ENCODE assay signal across 21 cellular contexts in the genomic region with DNA sequence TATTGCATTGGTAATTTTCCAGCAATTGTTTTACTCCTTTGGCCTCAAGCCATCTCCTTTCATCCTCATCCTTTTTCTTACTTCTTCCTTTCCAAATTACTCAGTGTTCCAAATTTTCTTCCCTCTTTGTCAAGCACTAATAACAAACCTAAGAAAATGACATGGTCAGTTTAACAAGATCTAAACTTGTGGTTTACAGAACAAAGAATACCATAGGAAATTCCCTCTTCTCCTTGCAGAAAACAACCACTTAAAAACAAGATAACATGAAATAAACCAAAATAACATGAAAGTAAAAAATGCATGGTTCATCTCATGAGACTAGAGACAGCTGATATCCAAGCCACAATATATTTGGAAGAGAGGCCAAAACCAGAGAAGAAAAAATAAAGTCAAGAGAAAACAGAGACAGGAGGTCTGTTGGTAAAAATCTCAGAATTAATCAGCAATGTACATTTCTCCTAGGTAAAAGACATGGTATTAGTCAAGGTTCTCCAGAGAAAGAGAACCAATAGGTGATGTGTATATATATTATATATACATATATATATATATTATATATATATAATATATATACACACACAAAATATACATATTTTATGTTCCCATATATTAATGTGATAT. TPM values are rescaled to one million over a fixed set of nuclear protein-coding genes. Genes with fewer than 3 reads are reported as not detected.
DNase-seq lines count a peak whose midpoint lies in the region; ATAC-seq, FAIRE-seq and TF ChIP-seq lines count a peak whose summit lies in the region.
"Had no signal": no experiment of that assay in that cellular context is flagged by ENCODE, and none has a peak within 500 bp of the region (broad histone marks: within the 10 kb centered on the region; RNA-seq: fewer than 3 reads in every experiment).

No MANE protein-coding gene starts in this region.

- no peak overlapping the region for H3K4me3 Mint-ChIP-seq in activated CD8-positive, alpha-beta T cell treated with anti-CD3 and anti-CD28 coated beads, Interleukin-2, amount 10 ng/mL, durations not matched to agents 7 days and 5 days
- H3K4me3 Mint-ChIP-seq: activated naive CD8-positive, alpha-beta T cell treated with anti-CD3 and anti-CD28 coated beads, Interleukin-2, amount 50 U/mL, for 24 hours; activated T-helper 1 cell treated with anti-CD3 and anti-CD28 coated beads, Interleukin-12 subunit alpha, Interleukin-12 subunit beta, Interleukin-2, Interleukin-4 antibody, amounts not matched to agents 30 ng/mL and 10 ng/mL and 1 ng/mL, durations not matched to agents 14 hours and 24 hours and 36 hours had no signal

- H3K18ac ChIP-seq in mesenchymal stem cell (ENCODE audit: low read depth in 1 of 2, low read length in 2 of 2): no peak overlapping the region

- H3K27me3 Mint-ChIP-seq in activated CD8-positive, alpha-beta T cell treated with anti-CD3 and anti-CD28 coated beads, Interleukin-2, amount 10 ng/mL, durations not matched to agents 7 days and 5 days (ENCODE audit: low read depth): peaks cover 5% of the 10 kb centered on the region
- H3K27me3 Mint-ChIP-seq: activated naive CD8-positive, alpha-beta T cell treated with anti-CD3 and anti-CD28 coated beads, Interleukin-2, amount 50 U/mL, for 24 hours; CD8-positive, alpha-beta memory T cell had no signal

- no peak overlapping the region for H2BK12ac ChIP-seq in mesenchymal stem cell (ENCODE audit: low read length in 2 of 2)

- CTCF ChIA-PET in activated CD8-positive, alpha-beta T cell treated with anti-CD3 and anti-CD28 coated beads, Interleukin-2, amount 10 ng/mL, durations not matched to agents 7 days and 5 days (lab: Charles Lee): interaction anchor here (0.8 to 1.5 kb wide), 3 partner anchors 8 to 253 kb away, joined by 3 to 4 read pairs (median 3); no protein-coding TSS in a partner anchor

- H4K91ac ChIP-seq in mesenchymal stem cell (ENCODE audit: low read length): no peak overlapping the region

- no peak overlapping the region for H3K4ac ChIP-seq in mesenchymal stem cell (ENCODE audit: low read depth in 1 of 2, low read length in 2 of 2)

- H2BK120ac ChIP-seq in mesenchymal stem cell (ENCODE audit: low read depth, low read length): no peak overlapping the region

- no peak for FAIRE-seq in GM12891 (lab: Jason Lieb, UNC)
- FAIRE-seq: H54, urothelium cell line had no signal

- no peaks in the 10 kb centered on the region for H3K36me3 Mint-ChIP-seq in activated CD8-positive, alpha-beta T cell treated with anti-CD3 and anti-CD28 coated beads, Interleukin-2, amount 10 ng/mL, durations not matched to agents 7 days and 5 days (ENCODE audit: low read depth)
- H3K36me3 Mint-ChIP-seq: CD8-positive, alpha-beta memory T cell had no signal

- no peak overlapping the region for H2AK5ac ChIP-seq in mesenchymal stem cell (ENCODE audit: low read length, severe bottlenecking)

- DNase-seq in mesenchymal stem cell (peak; percentile 45), DMS 273 (lab: John Stamatoyannopoulos, UW; ENCODE audit: unreplicated experiment) (no peak), GM12891 (ENCODE audit: insufficient read length, low spot score) (no peak), BE2C (no peak)
- DNase-seq in activated CD8-positive, alpha-beta T cell treated with anti-CD3 and anti-CD28 coated beads, Interleukin-2, amount 10 ng/mL, durations not matched to agents 7 days and 5 days: no peak
- DNase-seq: activated naive CD8-positive, alpha-beta T cell treated with anti-CD3 and anti-CD28 coated beads, Interleukin-2, amount 50 U/mL, for 24 hours; CD8-positive, alpha-beta memory T cell; DMS79 treated with DMSO at 0.1 percent for 48 hours; NCI-H1417; NCI-H2171 treated with DMSO at 0.1 percent for 48 hours; nucleus accumbens; OCI-M1; sigmoid colon; stimulated activated CD4-positive, alpha-beta T cell treated with anti-CD3 and anti-CD28 coated beads, Interleukin-2, amount 100 ng/mL, for 24 hours had no signal

- no peaks in the 10 kb centered on the region for H3K9me3 Mint-ChIP-seq in activated CD8-positive, alpha-beta T cell treated with anti-CD3 and anti-CD28 coated beads, Interleukin-2, amount 10 ng/mL, durations not matched to agents 7 days and 5 days (ENCODE audit: insufficient read depth)
- H3K9me3 Mint-ChIP-seq: activated naive CD8-positive, alpha-beta T cell treated with anti-CD3 and anti-CD28 coated beads, Interleukin-2, amount 50 U/mL, for 24 hours; activated T-helper 1 cell treated with anti-CD3 and anti-CD28 coated beads, Interleukin-12 subunit alpha, Interleukin-12 subunit beta, Interleukin-2, Interleukin-4 antibody, amounts not matched to agents 30 ng/mL and 10 ng/mL and 1 ng/mL, durations not matched to agents 14 hours and 24 hours and 36 hours; CD8-positive, alpha-beta memory T cell had no signal

- H3K27me3 ChIP-seq in mesenchymal stem cell (ENCODE audit: control insufficient read depth in 1 of 2, insufficient read depth in 1 of 2, low read length in 2 of 2) (no peaks in the 10 kb centered on the region), BE2C (no peaks in the 10 kb centered on the region)
- H3K27me3 ChIP-seq: sigmoid colon had no signal

- H4K8ac ChIP-seq in mesenchymal stem cell (ENCODE audit: low read length): no peak overlapping the region

- H3K23ac ChIP-seq in mesenchymal stem cell (ENCODE audit: low read length in 2 of 2): no peak overlapping the region

- no peak overlapping the region for H3K4me2 ChIP-seq in mesenchymal stem cell (ENCODE audit: low read length, poor library complexity, severe bottlenecking)

- TF ChIP-seq CTCF in BE2C (IDR thresholded peaks at IDR 0.05; ENCODE audit: low read depth, low read length): no peak

- H2BK5ac ChIP-seq in mesenchymal stem cell (ENCODE audit: low read depth, low read length, poor library complexity, severe bottlenecking): no peak overlapping the region

- ATAC-seq in GM18502 (IDR thresholded peaks at IDR 0.05; ENCODE audit: poor library complexity, unreplicated experiment) (peak; percentile 61), HG02588 (IDR thresholded peaks at IDR 0.05; ENCODE audit: unreplicated experiment) (peak; percentile 60), HG03565 (IDR thresholded peaks at IDR 0.05; ENCODE audit: unreplicated experiment) (peak; percentile 41)
- no peak for ATAC-seq in activated CD8-positive, alpha-beta T cell treated with anti-CD3 and anti-CD28 coated beads, Interleukin-2, amount 10 ng/mL, durations not matched to agents 7 days and 5 days
- ATAC-seq: activated naive CD8-positive, alpha-beta T cell treated with anti-CD3 and anti-CD28 coated beads, Interleukin-2, amount 50 U/mL, for 24 hours had no signal

- H3K4me1 ChIP-seq in mesenchymal stem cell (ENCODE audit: control insufficient read depth, insufficient read depth, low read depth, low read length) (no peaks in the 10 kb centered on the region), BE2C (no peaks in the 10 kb centered on the region)
- H3K4me1 ChIP-seq: sigmoid colon had no signal

- no peak overlapping the region for H3K4me3 ChIP-seq in mesenchymal stem cell (ENCODE audit: insufficient read depth in 1 of 2, low read depth in 1 of 2, low read length in 2 of 2)
- H3K4me3 ChIP-seq in BE2C (ENCODE audit: low read depth, low read length): no peak overlapping the region
- H3K4me3 ChIP-seq: sigmoid colon had no signal

- no peak overlapping the region for H2AFZ ChIP-seq in mesenchymal stem cell (ENCODE audit: low read depth, low read length)

- H3K4me1 Mint-ChIP-seq in activated CD8-positive, alpha-beta T cell treated with anti-CD3 and anti-CD28 coated beads, Interleukin-2, amount 10 ng/mL, durations not matched to agents 7 days and 5 days (ENCODE audit: low read depth): peaks cover 6% of the 10 kb centered on the region

- H3K9ac ChIP-seq in mesenchymal stem cell (ENCODE audit: low read length): no peak overlapping the region

- no peaks in the 10 kb centered on the region for H3K36me3 ChIP-seq in mesenchymal stem cell (ENCODE audit: control insufficient read depth in 1 of 2, insufficient read depth in 2 of 2, low read depth in 1 of 2, low read length in 2 of 2)
- no peaks in the 10 kb centered on the region for H3K36me3 ChIP-seq in BE2C
- H3K36me3 ChIP-seq: sigmoid colon had no signal

- no peaks in the 10 kb centered on the region for H3K9me3 ChIP-seq in mesenchymal stem cell (ENCODE audit: control insufficient read depth, low read length)
- no peaks in the 10 kb centered on the region for H3K9me3 ChIP-seq in BE2C
- H3K9me3 ChIP-seq: sigmoid colon had no signal

- no peak overlapping the region for H3K14ac ChIP-seq in mesenchymal stem cell (ENCODE audit: low read length in 2 of 2)

- H3K27ac Mint-ChIP-seq in activated CD8-positive, alpha-beta T cell treated with anti-CD3 and anti-CD28 coated beads, Interleukin-2, amount 10 ng/mL, durations not matched to agents 7 days and 5 days: no peak overlapping the region
- H3K27ac Mint-ChIP-seq: activated naive CD8-positive, alpha-beta T cell treated with anti-CD3 and anti-CD28 coated beads, Interleukin-2, amount 50 U/mL, for 24 hours; activated T-helper 1 cell treated with anti-CD3 and anti-CD28 coated beads, Interleukin-12 subunit alpha, Interleukin-12 subunit beta, Interleukin-2, Interleukin-4 antibody, amounts not matched to agents 30 ng/mL and 10 ng/mL and 1 ng/mL, durations not matched to agents 14 hours and 24 hours and 36 hours had no signal

- no peaks in the 10 kb centered on the region for H3K79me1 ChIP-seq in mesenchymal stem cell (replicated peaks; ENCODE audit: low read length, poor library complexity, severe bottlenecking)

- no peak overlapping the region for H2BK15ac ChIP-seq in mesenchymal stem cell (ENCODE audit: low read depth, poor library complexity, severe bottlenecking)

- H3K27ac ChIP-seq in mesenchymal stem cell (ENCODE audit: low read length, poor library complexity, severe bottlenecking): no peak overlapping the region
- H3K27ac ChIP-seq: sigmoid colon had no signal

- POLR2A ChIA-PET in activated CD8-positive, alpha-beta T cell treated with anti-CD3 and anti-CD28 coated beads, Interleukin-2, amount 10 ng/mL, durations not matched to agents 7 days and 5 days (lab: Charles Lee): no interaction called here

- no peak for TF ChIP-seq POLR2A in GM12891 (IDR thresholded peaks at IDR 0.05; ENCODE audit: low read depth, low read length)

TF ChIP-seq in GM12891, 5 proteins besides CTCF, POLR2A, EP300 and RAD21 (continues in another document):
- TF ChIP-seq POU2F2 (IDR thresholded peaks at IDR 0.05; ENCODE audit: low read depth, low read length) (no peak), SPI1 (IDR thresholded peaks at IDR 0.05; ENCODE audit: low read depth, low read length) (no peak), TAF1 (IDR thresholded peaks at IDR 0.05; ENCODE audit: low read depth, low read length) (no peak)

RNA-seq across cellular contexts. Expression of a gene that starts 51.0 kb away (rescaled TPM):
- polyA plus RNA-seq in mesenchymal stem cell (2013, experiment 1 of 2): 51.6 TPM
- polyA plus RNA-seq in mesenchymal stem cell (2013, experiment 2 of 2): 50.6 TPM
- total RNA-seq in activated CD8-positive, alpha-beta T cell treated with anti-CD3 and anti-CD28 coated beads, Interleukin-2, amount 10 ng/mL, durations not matched to agents 7 days and 5 days: 10 to 100 TPM; 66.2 to 68.9 TPM
- 22.1 TPM for polyA plus RNA-seq in GM12891 (2012; ENCODE audit: low read depth, missing spikeins)
- polyA plus RNA-seq in BE2C (2012; ENCODE audit: insufficient read depth, insufficient read length, low read depth): 27.0 TPM

RNA-seq across cellular contexts. Expression of a gene that starts 57.1 kb away (rescaled TPM):
- 5.4 TPM for polyA plus RNA-seq in mesenchymal stem cell (2013, experiment 1 of 2)
- 5.3 TPM for polyA plus RNA-seq in mesenchymal stem cell (2013, experiment 2 of 2)
- not detected for total RNA-seq in activated CD8-positive, alpha-beta T cell treated with anti-CD3 and anti-CD28 coated beads, Interleukin-2, amount 10 ng/mL, durations not matched to agents 7 days and 5 days
- polyA plus RNA-seq in GM12891 (2012; ENCODE audit: low read depth, missing spikeins): 0.23 TPM
- polyA plus RNA-seq in BE2C (2012; ENCODE audit: insufficient read depth, insufficient read length, low read depth): 1.1 TPM
- total RNA-seq: activated T-helper 1 cell treated with anti-CD3 and anti-CD28 coated beads, Interleukin-12 subunit alpha, Interleukin-12 subunit beta, Interleukin-2, Interleukin-4 antibody, amounts not matched to agents 30 ng/mL and 10 ng/mL and 1 ng/mL, durations not matched to agents 14 hours and 24 hours and 36 hours; CD8-positive, alpha-beta memory T cell; T-helper 1 cell treated with Interleukin-12 subunit alpha and Interleukin-12 subunit beta and Interleukin-4 antibody, amounts not matched to agents 30 ng/mL and 1 ng/mL, for 36 hours had no signal
- polyA plus RNA-seq: CD8-positive, alpha-beta memory T cell had no signal
